Comparison of ENCODE assay signal across 19 cellular contexts in genomic region chr17:77115947-77116346, GRCh38. TPM values are rescaled to one million over a fixed set of nuclear protein-coding genes. Genes with fewer than 3 reads are reported as not detected.
DNase-seq lines count a peak whose midpoint lies in the region; ATAC-seq and TF ChIP-seq lines count a peak whose summit lies in the region.
"Had no signal": no experiment of that assay in that cellular context is flagged by ENCODE, and none has a peak within 500 bp of the region (broad histone marks: within the 10 kb centered on the region; RNA-seq: fewer than 3 reads in every experiment).

No MANE protein-coding gene starts in this region.

- H3K9me3 Mint-ChIP-seq in naive thymus-derived CD8-positive, alpha-beta T cell: no peaks in the 10 kb centered on the region
- no peaks in the 10 kb centered on the region for H3K9me3 Mint-ChIP-seq in natural killer cell
- H3K9me3 Mint-ChIP-seq: stimulated activated naive CD8-positive, alpha-beta T cell treated with anti-CD3 and anti-CD28 coated beads, Interleukin-15, Interleukin-2, amounts not matched to agents 100 ng/mL and 50 ng/mL, for 24 hours had no signal

- POLR2A ChIA-PET in naive thymus-derived CD8-positive, alpha-beta T cell (lab: Charles Lee): interaction anchor here (1.0 kb wide), 1 partner anchor 25 kb away, joined by 5 read pairs; the partner anchor contains the start of gene SEC14L1

- intact Hi-C loops in Right ventricle myocardium superior (cut with DNase I): no loop called here
- intact Hi-C loops in gastrocnemius medialis (cut with DNase I; ENCODE audit: low total_unique reads): no loop called here
- intact Hi-C loops in vagina (cut with DNase I): no loop called here
- intact Hi-C loops in natural killer cell (cut with micrococcal nuclease): no loop called here

- no peak for TF ChIP-seq POLR2A in gastrocnemius medialis (IDR thresholded peaks at IDR 0.05)
- TF ChIP-seq POLR2A in vagina (IDR thresholded peaks at IDR 0.05): no peak

- no peaks in the 10 kb centered on the region for H3K27me3 ChIP-seq in right atrium auricular region
- no peaks in the 10 kb centered on the region for H3K27me3 ChIP-seq in layer of hippocampus (ENCODE audit: control insufficient read depth, insufficient read depth, low read length)
- H3K27me3 ChIP-seq in gastrocnemius medialis: no peaks in the 10 kb centered on the region
- no peaks in the 10 kb centered on the region for H3K27me3 ChIP-seq in vagina
- H3K27me3 ChIP-seq: BLaER1 had no signal

- H3K4me1 Mint-ChIP-seq in naive thymus-derived CD8-positive, alpha-beta T cell: peaks cover 7 to 13% (median 11%) of the 10 kb centered on the region in 4 donors
- no peaks in the 10 kb centered on the region for H3K4me1 Mint-ChIP-seq in natural killer cell

- DNase-seq in right atrium auricular region (ENCODE audit: low spot score) (no peak), Right ventricle myocardium superior (no peak), gastrocnemius medialis (no peak), vagina (ENCODE audit: extremely low spot score in 2 of 2) (no peak), NCI-H69 (lab: John Stamatoyannopoulos, UW) (no peak), natural killer cell (no peak)
- no peak for DNase-seq in naive thymus-derived CD8-positive, alpha-beta T cell
- DNase-seq: activated CD8-positive, alpha-beta memory T cell treated with anti-CD3 and anti-CD28 coated beads, Interleukin-2, amount 50 U/mL, for 48 hours; activated effector memory CD4-positive, alpha-beta T cell treated with anti-CD3 and anti-CD28 coated beads, Interleukin-2, amount 50 U/mL, for 16 hours; central memory CD4-positive, alpha-beta T cell; NCI-H1092; NCI-H2029 treated with DMSO at 0.1 percent for 48 hours; NCI-H446 treated with DMSO at 0.1 percent for 48 hours; occipital lobe had no signal

- ATAC-seq in Right ventricle myocardium superior (ENCODE audit: poor library complexity): no peak
- no peak for ATAC-seq in gastrocnemius medialis
- ATAC-seq in naive thymus-derived CD8-positive, alpha-beta T cell: no peak
- ATAC-seq in natural killer cell: no peak
- ATAC-seq: A549, esophagus mucosa had no signal

- TF ChIP-seq CTCF in right atrium auricular region (IDR thresholded peaks at IDR 0.05) (no peak), gastrocnemius medialis (IDR thresholded peaks at IDR 0.05 in 4 of 5, conservative IDR thresholded peaks at IDR 0.05 in 1 of 5) (no peak), vagina (IDR thresholded peaks at IDR 0.05) (no peak), natural killer cell (IDR thresholded peaks at IDR 0.05) (no peak)

- no peak overlapping the region for H3K27ac Mint-ChIP-seq in naive thymus-derived CD8-positive, alpha-beta T cell
- no peak overlapping the region for H3K27ac Mint-ChIP-seq in natural killer cell
- H3K27ac Mint-ChIP-seq: stimulated activated naive CD8-positive, alpha-beta T cell treated with anti-CD3 and anti-CD28 coated beads, Interleukin-15, Interleukin-2, amounts not matched to agents 100 ng/mL and 50 ng/mL, for 24 hours had no signal

- no peak overlapping the region for H3K4me3 Mint-ChIP-seq in naive thymus-derived CD8-positive, alpha-beta T cell
- no peak overlapping the region for H3K4me3 Mint-ChIP-seq in natural killer cell
- H3K4me3 Mint-ChIP-seq: stimulated activated naive CD8-positive, alpha-beta T cell treated with anti-CD3 and anti-CD28 coated beads, Interleukin-15, Interleukin-2, amounts not matched to agents 100 ng/mL and 50 ng/mL, for 24 hours had no signal

- no peaks in the 10 kb centered on the region for H3K36me3 Mint-ChIP-seq in naive thymus-derived CD8-positive, alpha-beta T cell
- H3K36me3 Mint-ChIP-seq in natural killer cell: no peaks in the 10 kb centered on the region

- H3K4me1 ChIP-seq in right atrium auricular region: peaks cover 0 to 45% of the 10 kb centered on the region in 2 donors
- H3K4me1 ChIP-seq in gastrocnemius medialis: peaks cover 13 to 31% of the 10 kb centered on the region in 2 donors
- peaks cover 8% of the 10 kb centered on the region for H3K4me1 ChIP-seq in vagina

- H3K36me3 ChIP-seq in right atrium auricular region (no peaks in the 10 kb centered on the region), gastrocnemius medialis (no peaks in the 10 kb centered on the region), vagina (no peaks in the 10 kb centered on the region)
- H3K36me3 ChIP-seq: BLaER1 had no signal

- no peaks in the 10 kb centered on the region for H3K9me3 ChIP-seq in right atrium auricular region
- no peaks in the 10 kb centered on the region for H3K9me3 ChIP-seq in gastrocnemius medialis
- no peaks in the 10 kb centered on the region for H3K9me3 ChIP-seq in vagina
- H3K9me3 ChIP-seq: A549, BLaER1 had no signal

- H3K4me3 ChIP-seq in right atrium auricular region (no peak overlapping the region), gastrocnemius medialis (no peak overlapping the region), vagina (no peak overlapping the region)
- H3K4me3 ChIP-seq: A549, BLaER1 had no signal

- no peaks in the 10 kb centered on the region for H3K27me3 Mint-ChIP-seq in naive thymus-derived CD8-positive, alpha-beta T cell
- no peaks in the 10 kb centered on the region for H3K27me3 Mint-ChIP-seq in natural killer cell (ENCODE audit: low read depth in 2 of 2)
- H3K27me3 Mint-ChIP-seq: stimulated activated naive CD8-positive, alpha-beta T cell treated with anti-CD3 and anti-CD28 coated beads, Interleukin-15, Interleukin-2, amounts not matched to agents 100 ng/mL and 50 ng/mL, for 24 hours had no signal

- peak overlapping the region; percentile 60 to 71 for H3K27ac ChIP-seq in right atrium auricular region
- H3K27ac ChIP-seq in layer of hippocampus (ENCODE audit: low read depth, low read length): peak overlapping the region; percentile 71
- peak overlapping the region; percentile 81 to 92 (median 82) for H3K27ac ChIP-seq in gastrocnemius medialis
- H3K27ac ChIP-seq in vagina: peak overlapping the region; percentile 12
- H3K27ac ChIP-seq: A549, BLaER1 had no signal

- in situ Hi-C loops in gastrocnemius medialis (cut with MboI; ENCODE audit: low sequenced_read_pairs in 4 of 4): no loop called here

RNA-seq across cellular contexts. Expression of gene SEC14L1, which starts 24.8 kb away (rescaled TPM):
- total RNA-seq in right atrium auricular region (10 to 100 TPM; 48.2 to 54.0 TPM), Right ventricle myocardium superior (63.9 TPM), gastrocnemius medialis (10 to 100 TPM; 55.0 to 94.1 (median 73.7) TPM), vagina (40.5 TPM), natural killer cell (100 to 1,000 TPM; 129 to 160 (median 129) TPM)
- total RNA-seq in naive thymus-derived CD8-positive, alpha-beta T cell: 10 to 100 TPM; 26.5 to 32.9 TPM
- 1 to 10 TPM; 7.7 to 9.5 (median 8.9) TPM for polyA plus RNA-seq in naive thymus-derived CD8-positive, alpha-beta T cell

Comparison
In these comparisons a context has a peak if more than half of its experiments do, and no peak if none do; other contexts are left out.
1. H3K27ac ChIP-seq: peak in every context shown above with its lines; median percentile 82 in gastrocnemius medialis; 71 in layer of hippocampus; 66 in right atrium auricular region; 12 in vagina.